ENCODE assay signal across 8 cellular contexts in the genomic region with DNA sequence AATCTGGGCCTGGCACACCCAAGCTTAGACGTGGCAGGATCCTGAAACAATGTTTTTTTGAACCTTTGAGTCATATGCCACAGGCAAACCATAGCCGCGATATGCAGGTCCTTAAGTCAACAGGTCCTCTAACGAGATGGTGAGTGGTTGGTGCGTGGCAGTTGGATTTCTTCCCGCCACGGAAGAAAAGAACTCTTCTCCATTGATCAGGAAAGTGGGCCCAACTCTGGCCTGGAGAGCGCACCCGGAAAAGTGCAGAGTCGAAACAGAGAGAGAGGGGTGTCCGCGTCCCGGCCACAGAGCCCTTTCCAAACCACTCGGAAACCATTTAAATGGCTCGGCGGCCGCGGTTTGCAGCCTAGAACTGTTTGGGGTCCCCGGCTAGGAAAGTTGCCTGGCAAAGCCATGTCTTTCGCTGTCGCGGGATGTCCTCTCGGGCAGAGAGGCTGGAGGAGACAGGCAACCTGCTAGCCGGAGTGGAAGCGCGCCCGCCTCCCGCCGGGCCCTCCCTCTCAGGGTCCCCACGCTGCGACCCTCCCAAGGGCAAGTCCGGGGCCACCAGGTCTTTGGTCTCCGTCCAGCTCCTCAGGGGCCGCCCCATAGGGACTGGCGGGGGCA. TPM values are rescaled to one million over a fixed set of nuclear protein-coding genes. Genes with fewer than 3 reads are reported as not detected.
A peak's percentile ranks its signal among the peaks of the same experiment; 100 is the strongest.
DNase-seq lines count a peak whose midpoint lies in the region; ATAC-seq and TF ChIP-seq lines count a peak whose summit lies in the region.

No MANE protein-coding gene starts in this region.

- ATAC-seq in GM21786 (IDR thresholded peaks at IDR 0.05; ENCODE audit: unreplicated experiment) (peak; percentile 3), aorta (ENCODE audit: low FRiP score) (peak; percentile 36)

- no peak overlapping the region for H2AFZ ChIP-seq in OCI-LY1 (ENCODE audit: low read length)

- H3K4me1 ChIP-seq in OCI-LY1 (ENCODE audit: insufficient read depth, low read length, severe bottlenecking) (peaks cover 8% of the 10 kb centered on the region), aorta (ENCODE audit: control insufficient read depth in 1 of 2, insufficient read depth in 2 of 2, low read length in 2 of 2) (no peaks in the 10 kb centered on the region)
- H3K4me1 ChIP-seq in effector memory CD4-positive, alpha-beta T cell (ENCODE audit: control insufficient read depth, insufficient read depth, low read length, poor library complexity, severe bottlenecking) = peaks cover 11% of the 10 kb centered on the region

- H3K9me2 ChIP-seq in OCI-LY1 (ENCODE audit: low read depth, low read length) = no peaks in the 10 kb centered on the region

- H3K4me3 ChIP-seq in OCI-LY1 (ENCODE audit: low read depth, low read length, poor library complexity, severe bottlenecking) (peak overlapping the region; percentile 60), aorta (ENCODE audit: low read length in 2 of 2) (peak overlapping the region in 1 of 2 donors; percentile 44)
- peak overlapping the region; percentile 59 for H3K4me3 ChIP-seq in effector memory CD4-positive, alpha-beta T cell (ENCODE audit: insufficient read depth, low read depth, low read length, poor library complexity, severe bottlenecking)

- DNase-seq in DMS53 treated with DMSO at 0.1 percent for 48 hours (lab: John Stamatoyannopoulos, UW; ENCODE audit: unreplicated experiment) (peak; percentile 54), mucosa of gallbladder (ENCODE audit: low spot score) (peak; percentile 58), aorta (peak; percentile 50 to 79), NCI-H446 treated with DMSO at 0.1 percent for 48 hours (lab: John Stamatoyannopoulos, UW) (no peak), NCI-H2107 treated with DMSO at 0.1 percent for 48 hours (lab: John Stamatoyannopoulos, UW; ENCODE audit: unreplicated experiment) (no peak)
- no peak for DNase-seq in effector memory CD4-positive, alpha-beta T cell

- H3K27me3 ChIP-seq in OCI-LY1 (ENCODE audit: insufficient read depth, low read length) (peaks cover 4% of the 10 kb centered on the region; the same call in 1 of the 2 replicates), aorta (ENCODE audit: control insufficient read depth in 1 of 2, insufficient read depth in 2 of 2, low read length in 1 of 2) (no peaks in the 10 kb centered on the region)
- no peaks in the 10 kb centered on the region for H3K27me3 ChIP-seq in effector memory CD4-positive, alpha-beta T cell (replicated peaks; ENCODE audit: control insufficient read depth, insufficient read depth, low read length, poor library complexity, severe bottlenecking)

- H3K79me2 ChIP-seq in OCI-LY1 (ENCODE audit: insufficient read depth, low read length) = no peaks in the 10 kb centered on the region

- no peak overlapping the region for H3K27ac ChIP-seq in OCI-LY1 (ENCODE audit: low read depth, low read length, poor library complexity, severe bottlenecking)
- no peak overlapping the region for H3K27ac ChIP-seq in effector memory CD4-positive, alpha-beta T cell (ENCODE audit: insufficient read depth, low read length, poor library complexity, severe bottlenecking)
- H3K27ac ChIP-seq in aorta (ENCODE audit: low read depth in 1 of 2, low read length in 2 of 2) = no peak overlapping the region

- H3K9me3 ChIP-seq in OCI-LY1 (ENCODE audit: low read length) (no peaks in the 10 kb centered on the region), aorta (ENCODE audit: control insufficient read depth, low read length) (no peaks in the 10 kb centered on the region)
- no peaks in the 10 kb centered on the region for H3K9me3 ChIP-seq in effector memory CD4-positive, alpha-beta T cell (ENCODE audit: control insufficient read depth, low read length)

- no peak for TF ChIP-seq CTCF in OCI-LY1 (IDR thresholded peaks at IDR 0.05; ENCODE audit: low read length)

- no peaks in the 10 kb centered on the region for H4K20me1 ChIP-seq in OCI-LY1 (ENCODE audit: insufficient read depth, low read length)

- intact Hi-C loops in aorta (cut with DNase I) = no loop called here

- H3F3A ChIP-seq in OCI-LY1 (ENCODE audit: insufficient read depth, low read length) = no peaks in the 10 kb centered on the region

- H3K36me3 ChIP-seq in OCI-LY1 (ENCODE audit: insufficient read depth, low read length) = no peaks in the 10 kb centered on the region
- no peaks in the 10 kb centered on the region for H3K36me3 ChIP-seq in effector memory CD4-positive, alpha-beta T cell (ENCODE audit: control insufficient read depth, insufficient read depth, low read length)
- no peaks in the 10 kb centered on the region for H3K36me3 ChIP-seq in aorta (ENCODE audit: control insufficient read depth in 1 of 2, insufficient read depth in 2 of 2, low read length in 1 of 2)

- H3K9ac ChIP-seq in OCI-LY1 (ENCODE audit: low read length) = no peak overlapping the region

- WGBS in aorta, 2 donors = 9 to 11% methylated on average over 26 to 35 of the region's 35 CpGs

- peak overlapping the region; percentile 70 for H3K4me2 ChIP-seq in OCI-LY1 (ENCODE audit: low read length)

RNA-seq across cellular contexts. Expression of a gene that starts 0.8 kb away (rescaled TPM):
- total RNA-seq in mucosa of gallbladder = 96.6 TPM
- 1 to 10 TPM; 2.0 to 2.4 TPM for total RNA-seq in aorta
- 1 to 10 TPM in 1 of 2 donors, under 1 TPM in 1; 0.23 to 3.4 TPM for polyA plus RNA-seq in aorta

Comparison
In these comparisons a context has a peak if more than half of its experiments do, and no peak if none do; other contexts are left out.
1. DNase-seq: peak in DMS53 treated with DMSO at 0.1 percent for 48 hours (single experiment), mucosa of gallbladder (single experiment) and aorta (2 of 2); none in effector memory CD4-positive, alpha-beta T cell (0 of 3), NCI-H446 treated with DMSO at 0.1 percent for 48 hours (single experiment) and NCI-H2107 treated with DMSO at 0.1 percent for 48 hours (single experiment).
2. RNA of a gene that starts 0.8 kb away (total RNA-seq): 96.6 TPM in mucosa of gallbladder (single experiment); 2.0 to 2.4 TPM in aorta; every median in the first group is over 10 times any median in the second.